Comparison of ENCODE assay signal across 8 cellular contexts in the genomic region with DNA sequence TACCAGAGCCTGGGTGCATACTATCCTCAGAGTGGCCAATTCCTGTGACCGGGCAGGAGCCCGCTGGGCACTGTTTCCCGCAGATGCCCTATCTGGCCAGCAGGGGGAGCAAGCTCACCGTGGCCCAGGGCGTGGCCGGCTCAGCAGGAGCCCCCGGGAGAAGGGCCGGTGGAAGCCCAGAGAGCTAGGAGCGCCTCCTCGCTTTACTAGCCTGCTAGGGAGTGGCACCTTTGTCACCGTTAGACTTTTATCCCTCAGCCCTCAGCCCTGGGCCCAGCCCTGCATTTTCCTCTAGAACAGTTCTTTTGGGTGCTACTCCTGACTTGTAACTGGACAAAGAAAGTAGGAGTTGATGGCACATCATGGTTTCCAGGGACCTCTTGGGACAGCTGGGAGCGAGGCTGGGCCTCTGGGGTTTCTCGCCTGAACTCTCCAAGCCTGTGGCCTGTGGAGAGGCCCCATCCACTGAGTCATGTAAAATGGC. TPM values are rescaled to one million over a fixed set of nuclear protein-coding genes. Genes with fewer than 3 reads are reported as not detected.
DNase-seq lines count a peak whose midpoint lies in the region; ATAC-seq and TF ChIP-seq lines count a peak whose summit lies in the region.

No MANE protein-coding gene starts in this region.

- H4K20me1 ChIP-seq in PC-3 (ENCODE audit: low read length): no peaks in the 10 kb centered on the region

- WGBS in esophagus squamous epithelium, 2 donors: 15% methylated on average over 8 of the region's 13 CpGs; no CpG with 5 or more reads in 1 of the 2 donors

- POLR2A ChIA-PET in PC-3 (lab: Charles Lee; ENCODE audit: unreplicated experiment): no interaction called here

- no peaks in the 10 kb centered on the region for H3F3A ChIP-seq in PC-3 (ENCODE audit: low read length, unreplicated experiment)

- TF ChIP-seq POLR2A in esophagus squamous epithelium (IDR thresholded peaks at IDR 0.05): no peak

- CTCF ChIA-PET in Calu3 (lab: Charles Lee): interaction anchor here (0.6 to 1.5 kb wide), 6 partner anchors 12 to 472 kb away, joined by 3 to 15 read pairs (median 6); partner anchors contain the start of genes PTPN4 and TMEM177
- CTCF ChIA-PET in PC-3 (lab: Charles Lee): interaction anchor here (0.5 to 1.1 kb wide), 11 partner anchors 19 to 474 kb away, joined by 3 to 9 read pairs (median 4); partner anchors contain the start of genes EPB41L5, PTPN4 and TMEM177

- peaks cover 4% of the 10 kb centered on the region; the same call in 1 of the 2 replicates for H3K4me1 ChIP-seq in PC-3 (ENCODE audit: insufficient read depth, low read length)
- H3K4me1 ChIP-seq in esophagus squamous epithelium: peaks cover 0 to 18% (median 0%) of the 10 kb centered on the region in 3 donors

- H3K9me2 ChIP-seq in PC-3 (replicated peaks; ENCODE audit: low read length): no peaks in the 10 kb centered on the region

- no peak overlapping the region; the same call in 1 of the 2 replicates for H3K4me2 ChIP-seq in PC-3 (ENCODE audit: low read length)

- H3K9me3 ChIP-seq in PC-3 (ENCODE audit: low read length): no peaks in the 10 kb centered on the region
- peaks cover 0 to 7% (median 0%) of the 10 kb centered on the region in 3 donors for H3K9me3 ChIP-seq in esophagus squamous epithelium

- H3K36me3 Mint-ChIP-seq in Calu3 (ENCODE audit: insufficient read depth, unreplicated experiment) (no peaks in the 10 kb centered on the region), neural crest cell (ENCODE audit: low read depth) (no peaks in the 10 kb centered on the region)

- no peak overlapping the region for H3K9ac ChIP-seq in PC-3 (ENCODE audit: low read length)

- H3K27me3 Mint-ChIP-seq in Calu3 (ENCODE audit: unreplicated experiment) (no peaks in the 10 kb centered on the region), neural crest cell (ENCODE audit: low read depth) (no peaks in the 10 kb centered on the region)

- DNase-seq in Calu3 (peak; percentile 83), HL-60 (ENCODE audit: low read depth in 1 of 2, low spot score in 1 of 2) (peak; percentile 25 to 59), PC-3 (peak; percentile 81), activated T-cell treated with anti-CD3 and anti-CD28 coated beads for 48 hours (ENCODE audit: low read depth) (peak; percentile 60), esophagus squamous epithelium (lab: John Stamatoyannopoulos, UW) (no peak), neural crest cell (ENCODE audit: low read depth, low spot score) (peak; percentile 82), stromal cell of bone marrow (ENCODE audit: low read depth) (peak; percentile 25)

- ATAC-seq in GM21360 (IDR thresholded peaks at IDR 0.05; ENCODE audit: unreplicated experiment) (peak; percentile 77), PC-3 (peak; percentile 96)

- H3K4me3 Mint-ChIP-seq in Calu3 (ENCODE audit: low read depth, unreplicated experiment) (no peak overlapping the region), neural crest cell (no peak overlapping the region)

- no peaks in the 10 kb centered on the region for H3K9me3 Mint-ChIP-seq in Calu3 (ENCODE audit: low read depth, unreplicated experiment)
- peaks cover 4% of the 10 kb centered on the region for H3K9me3 Mint-ChIP-seq in neural crest cell

- no TSS peak for BruUV-seq in Calu3 (replicated peaks; lab: Mats Ljungman, UMichigan)
- BruUV-seq in PC-3 (replicated peaks; lab: Mats Ljungman, UMichigan): no TSS peak

- H3K27ac ChIP-seq in HL-60 (replicated peaks) (no peak overlapping the region), PC-3 (ENCODE audit: low read length) (no peak overlapping the region), esophagus squamous epithelium (no peak overlapping the region)

- no peak overlapping the region; the same call in 1 of the 2 replicates for H2AFZ ChIP-seq in PC-3 (ENCODE audit: low read length)

- H3K4me3 ChIP-seq in HL-60 (replicated peaks; ENCODE audit: insufficient read depth, low read length) (no peak overlapping the region), PC-3 (ENCODE audit: low read length) (no peak overlapping the region), esophagus squamous epithelium (no peak overlapping the region)

- H3K4me1 Mint-ChIP-seq in Calu3 (ENCODE audit: low read depth, unreplicated experiment) (no peaks in the 10 kb centered on the region), neural crest cell (peaks cover 34% of the 10 kb centered on the region)

- intact Hi-C loops in Calu3 (cut with micrococcal nuclease; ENCODE audit: unreplicated experiment): loop anchor here (1.0 to 5.0 kb wide), 4 partner anchors 39 to 609 kb away; no protein-coding TSS in a partner anchor
- intact Hi-C loops in PC-3 (cut with micrococcal nuclease): loop anchor here (1.0 to 10.0 kb wide), 6 partner anchors 42 to 472 kb away; partner anchors contain the start of gene EPB41L5
- intact Hi-C loops in esophagus squamous epithelium (cut with DNase I): loop anchor here (10.0 kb wide), 1 partner anchor 472 kb away; no protein-coding TSS in a partner anchor

- H3K27ac Mint-ChIP-seq in Calu3 (ENCODE audit: unreplicated experiment) (no peak overlapping the region), neural crest cell (ENCODE audit: unreplicated experiment) (no peak overlapping the region)

- no peaks in the 10 kb centered on the region for H3K36me3 ChIP-seq in PC-3 (ENCODE audit: low read depth, low read length)
- H3K36me3 ChIP-seq in esophagus squamous epithelium: no peaks in the 10 kb centered on the region

- no peaks in the 10 kb centered on the region for H3K27me3 ChIP-seq in HL-60 (ENCODE audit: insufficient read depth, poor library complexity, severe bottlenecking)
- no peaks in the 10 kb centered on the region for H3K27me3 ChIP-seq in PC-3 (ENCODE audit: low read length)
- H3K27me3 ChIP-seq in esophagus squamous epithelium: no peaks in the 10 kb centered on the region

- TF ChIP-seq CTCF in Calu3 (IDR thresholded peaks at IDR 0.05; ENCODE audit: unreplicated experiment): peak; percentile 96
- TF ChIP-seq CTCF in HL-60 (IDR thresholded peaks at IDR 0.05; ENCODE audit: insufficient read depth, low read length): peak; percentile 76
- peak; percentile 97 for TF ChIP-seq CTCF in PC-3 (conservative IDR thresholded peaks at IDR 0.05; ENCODE audit: low read depth, low read length)
- peak; percentile 87 to 97 (median 90) for TF ChIP-seq CTCF in esophagus squamous epithelium (IDR thresholded peaks at IDR 0.05)
- TF ChIP-seq CTCF in neural crest cell (conservative IDR thresholded peaks at IDR 0.05): peak; percentile 94

- no peaks in the 10 kb centered on the region for H3K79me2 ChIP-seq in PC-3 (ENCODE audit: low read length)

RNA-seq across cellular contexts. Expression of gene TMEM177, which starts 24.0 kb away (rescaled TPM):
- 26.4 and 27.3 TPM in 2 replicates for total RNA-seq in Calu3 (2022)
- total RNA-seq in PC-3 (2014; rRNA removed): 21.6 and 23.7 TPM in 2 replicates
- total RNA-seq in esophagus squamous epithelium: 10 to 100 TPM in 1 of 4 donors, 1 to 10 TPM in 3; 4.0 to 14.4 (median 6.1) TPM
- 27.7 and 30.9 TPM in 2 replicates for total RNA-seq in neural crest cell

RNA-seq across cellular contexts. Expression of gene PTPN4, which starts 56.8 kb away (rescaled TPM):
- total RNA-seq in Calu3 (2022): 47.4 and 52.4 TPM in 2 replicates
- 41.2 and 44.5 TPM in 2 replicates for total RNA-seq in PC-3 (2014; rRNA removed)
- 10 to 100 TPM in 3 of 4 donors, 1 to 10 TPM in 1; 9.6 to 30.1 (median 18.4) TPM for total RNA-seq in esophagus squamous epithelium
- 39.3 and 46.8 TPM in 2 replicates for total RNA-seq in neural crest cell
